Comparison of ENCODE assay signal across 1 cellular context in genomic region chr10:66927271-66927950, GRCh38.
TF ChIP-seq lines count a peak whose summit lies in the region.

No MANE protein-coding gene starts in this region.

TF ChIP-seq in SK-N-SH, 30 proteins besides CTCF, POLR2A, EP300 and RAD21 (continued from another document):
- TF ChIP-seq RFX5 (IDR thresholded peaks at IDR 0.05; ENCODE audit: low read length) = no peak
